ENCODE assay signal across 10 cellular contexts in genomic region chr6:96886519-96886918, GRCh38. TPM values are rescaled to one million over a fixed set of nuclear protein-coding genes. Genes with fewer than 3 reads are reported as not detected.
"Had no signal": no experiment of that assay in that cellular context is flagged by ENCODE, and none has a peak within 500 bp of the region (broad histone marks: within the 10 kb centered on the region; RNA-seq: fewer than 3 reads in every experiment).

No MANE protein-coding gene starts in this region.

- H3K9ac ChIP-seq: GM23248 had no signal

- H2AFZ ChIP-seq: GM23248 had no signal

- H3K4me3 ChIP-seq: GM23248, HAP-1 had no signal

- DNase-seq: GM23248, GOT3, H7, HFFc6, Karpas-422, KG1 had no signal

- H3K27ac ChIP-seq: GM23248, HL-60 had no signal

- H3K9me3 ChIP-seq: HAP-1 had no signal

- ATAC-seq: HCT116 had no signal

RNA-seq across cellular contexts. Expression of gene KLHL32, which starts 38.0 kb away (rescaled TPM):
- total RNA-seq: GM23248, HFFc6 had no signal
- polyA plus RNA-seq: GM23248 had no signal

RNA-seq across cellular contexts. Expression of gene GPR63, which starts 49.2 kb away (rescaled TPM):
- polyA plus RNA-seq: IgD-negative memory B cell had no signal
